ENCODE assay signal across 24 cellular contexts in the genomic region with DNA sequence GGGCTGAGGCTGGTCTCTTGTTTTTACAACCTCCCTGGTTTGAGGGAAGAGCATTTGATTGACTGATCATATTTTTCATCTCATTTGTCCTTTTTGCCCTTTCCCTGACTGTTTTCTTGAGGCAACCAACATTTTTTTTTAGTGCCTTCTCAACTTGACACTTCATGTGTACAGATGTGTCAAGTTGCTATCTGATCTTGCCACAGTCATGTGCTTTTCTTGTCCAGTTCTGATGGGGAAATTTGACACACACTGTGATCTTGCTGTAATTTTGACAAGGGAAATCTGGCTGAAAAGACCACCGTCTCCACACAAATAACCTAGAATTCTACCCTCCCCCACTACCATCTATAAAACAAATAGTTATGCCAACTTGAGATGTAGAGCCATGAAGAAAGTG.
"Had no signal": no experiment of that assay in that cellular context is flagged by ENCODE, and none has a peak within 500 bp of the region (broad histone marks: within the 10 kb centered on the region; RNA-seq: fewer than 3 reads in every experiment).

No MANE protein-coding gene starts in this region.

- H3K4me3 Mint-ChIP-seq: endodermal cell; naive B cell; nephron; stimulated activated naive B cell treated with anti-CD40 and anti-IgM and Interleukin-4, amounts not matched to agents 10 μg/mL and 1 μg/mL and 100 μg/mL, for 72 hours; stimulated activated naive CD8-positive, alpha-beta T cell treated with anti-CD3 and anti-CD28 coated beads, Interleukin-15, amount 100 ng/mL, for 72 hours had no signal

- H3K4me1 Mint-ChIP-seq: endodermal cell; naive B cell; stimulated activated naive B cell treated with anti-CD40 and anti-IgM and Interleukin-4, amounts not matched to agents 10 μg/mL and 1 μg/mL and 100 μg/mL, for 72 hours; stimulated activated naive CD8-positive, alpha-beta T cell treated with anti-CD3 and anti-CD28 coated beads, Interleukin-15, amount 100 ng/mL, for 72 hours had no signal

- H3K79me2 ChIP-seq: hepatocyte had no signal

- H3K9me3 Mint-ChIP-seq: endodermal cell; nephron; stimulated activated naive B cell treated with anti-CD40 and anti-IgM and Interleukin-4, amounts not matched to agents 10 μg/mL and 1 μg/mL and 100 μg/mL, for 72 hours; stimulated activated naive CD8-positive, alpha-beta T cell treated with anti-CD3 and anti-CD28 coated beads, Interleukin-15, amount 100 ng/mL, for 72 hours had no signal

- H3K27ac ChIP-seq: hepatocyte, neutrophil, sigmoid colon, testis, tibial nerve, upper lobe of right lung, vagina had no signal

- H3K36me3 ChIP-seq: neutrophil, sigmoid colon, tibial nerve, upper lobe of right lung, vagina had no signal

- ATAC-seq: left cardiac atrium; left ventricle myocardium superior; stimulated activated naive B cell treated with anti-CD40 and anti-IgM and Interleukin-4, amounts not matched to agents 10 μg/mL and 1 μg/mL and 100 μg/mL, for 72 hours; stimulated activated naive CD8-positive, alpha-beta T cell treated with anti-CD3 and anti-CD28 coated beads, Interleukin-15, amount 100 ng/mL, for 72 hours; upper lobe of right lung had no signal

- H2AFZ ChIP-seq: hepatocyte had no signal

- H3K4me1 ChIP-seq: sigmoid colon, testis, upper lobe of right lung, vagina had no signal

- H3K4me2 ChIP-seq: hepatocyte had no signal

- H3K27me3 ChIP-seq: hepatocyte, neutrophil, sigmoid colon, testis, tibial nerve, upper lobe of right lung, vagina had no signal

- H3K27ac Mint-ChIP-seq: endodermal cell; nephron; stimulated activated naive B cell treated with anti-CD40 and anti-IgM and Interleukin-4, amounts not matched to agents 10 μg/mL and 1 μg/mL and 100 μg/mL, for 72 hours; stimulated activated naive CD8-positive, alpha-beta T cell treated with anti-CD3 and anti-CD28 coated beads, Interleukin-15, amount 100 ng/mL, for 72 hours had no signal

- H3K36me3 Mint-ChIP-seq: naive B cell; stimulated activated naive B cell treated with anti-CD40 and anti-IgM and Interleukin-4, amounts not matched to agents 10 μg/mL and 1 μg/mL and 100 μg/mL, for 72 hours had no signal

- H3K9me3 ChIP-seq: neutrophil, sigmoid colon, testis, tibial nerve, upper lobe of right lung, vagina had no signal

- H3K4me3 ChIP-seq: hepatocyte, lung, sigmoid colon, skin epidermis, testis, tibial nerve, upper lobe of right lung, vagina had no signal

- H3K27me3 Mint-ChIP-seq: naive B cell; stimulated activated naive B cell treated with anti-CD40 and anti-IgM and Interleukin-4, amounts not matched to agents 10 μg/mL and 1 μg/mL and 100 μg/mL, for 72 hours had no signal

- DNase-seq: effector CD4-positive, alpha-beta T cell; endodermal cell; foreskin melanocyte; head of caudate nucleus; kidney; left cardiac atrium; left ventricle myocardium superior; mesenchymal stem cell; naive B cell; posterior cingulate gyrus; sigmoid colon; stimulated activated CD4-positive, alpha-beta T cell treated with anti-CD3 and anti-CD28 coated beads, Interleukin-2, amount 100 ng/mL, for 24 hours; stimulated activated CD4-positive, alpha-beta T cell treated with anti-CD3 and anti-CD28 coated beads, Interleukin-4, amount 100 ng/mL, for 4 hours; stimulated activated naive B cell treated with anti-CD40 and anti-IgM and Interleukin-4, amounts not matched to agents 10 μg/mL and 1 μg/mL and 100 μg/mL, for 72 hours; stimulated activated naive CD8-positive, alpha-beta T cell treated with anti-CD3 and anti-CD28 coated beads, Interleukin-15, amount 100 ng/mL, for 72 hours; testis; upper lobe of right lung had no signal
